Comparison of ENCODE assay signal across 8 cellular contexts in the genomic region with DNA sequence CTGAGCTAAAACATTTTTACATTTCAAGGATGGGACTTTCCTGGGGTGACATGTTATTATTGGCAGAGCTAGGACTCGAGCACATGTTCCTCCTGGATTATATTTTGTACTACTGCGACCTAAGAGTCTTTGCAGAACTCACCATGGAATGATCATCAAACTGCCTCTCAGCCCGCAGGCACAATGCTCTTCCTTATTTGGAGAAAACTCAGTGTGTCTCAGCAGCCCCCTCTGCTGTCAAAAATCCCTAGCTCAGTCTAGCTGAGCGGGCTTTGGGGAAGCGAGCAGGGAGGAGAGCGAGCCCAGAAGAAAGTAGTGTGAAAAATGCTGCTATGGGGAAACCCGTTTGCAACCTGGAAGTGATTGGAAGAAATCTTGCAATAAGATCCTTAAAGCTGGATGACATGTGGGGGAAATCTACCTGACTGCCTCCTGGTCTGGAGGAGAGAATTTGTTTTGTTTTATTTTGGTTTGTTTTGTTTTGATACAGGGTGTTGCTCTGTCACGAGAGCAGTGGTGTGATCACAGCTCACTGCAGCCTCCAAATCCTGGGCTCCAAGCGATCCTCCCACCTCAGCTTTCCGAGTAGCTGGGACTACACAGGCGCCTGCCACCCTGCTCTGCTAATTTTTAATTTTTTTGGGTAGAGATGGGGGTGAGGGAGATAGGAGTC.
A peak's percentile ranks its signal among the peaks of the same experiment; 100 is the strongest.
DNase-seq lines count a peak whose midpoint lies in the region; ATAC-seq, FAIRE-seq and TF ChIP-seq lines count a peak whose summit lies in the region.

No MANE protein-coding gene starts in this region.

- no peak overlapping the region for H3K56ac ChIP-seq in H1 (replicated peaks; ENCODE audit: insufficient read length, low read depth, low read length)
- peak overlapping the region; percentile 63 for H3K56ac ChIP-seq in mesendoderm (ENCODE audit: low read length)

- 27% methylated on average over 11 of the region's 11 CpGs; no CpG with 5 or more reads in 1 of the 2 experiments for WGBS in H1 (ENCODE audit: extremely low coverage in 1 of 2, insufficient coverage in 1 of 2, insufficient read length in 1 of 2, insufficient replicate concordance in 2 of 2, low coverage in 1 of 2, low lambda C conversion rate in 2 of 2, missing lambda C conversion rate in 1 of 2), 2 experiments
- WGBS in mesendoderm (ENCODE audit: extremely low coverage, insufficient coverage, low lambda C conversion rate), result no CpG with 5 or more reads among the region's 11 CpGs

- H3K14ac ChIP-seq in H1 (ENCODE audit: insufficient read length), result no peak overlapping the region

- no peak overlapping the region for H3K4me3 Mint-ChIP-seq in activated CD4-positive, alpha-beta memory T cell treated with anti-CD3 and anti-CD28 coated beads, Interleukin-2, amount 10 ng/mL, durations not matched to agents 7 days and 5 days

- peak overlapping the region; percentile 83 for H4K91ac ChIP-seq in H1 (replicated peaks; ENCODE audit: insufficient read length, low read length)

- H3K9me3 ChIP-seq in BLaER1 (no peaks in the 10 kb centered on the region), H1 (ENCODE audit: insufficient read depth in 2 of 2, low read depth in 1 of 2, low read length in 1 of 2) (no peaks in the 10 kb centered on the region)

- TF ChIP-seq RAD21 in H1 (IDR thresholded peaks at IDR 0.05 in 1 of 2, conservative IDR thresholded peaks at IDR 0.05 in 1 of 2; ENCODE audit: low read depth in 2 of 2, low read length in 2 of 2), result peak; percentile 70 to 75

- CTCF ChIA-PET in activated CD4-positive, alpha-beta memory T cell treated with anti-CD3 and anti-CD28 coated beads, Interleukin-2, amount 10 ng/mL, durations not matched to agents 7 days and 5 days (lab: Charles Lee), result interaction anchor here (0.7 to 7.1 kb wide), 36 partner anchors 9 to 469 kb away, joined by 3 to 87 read pairs (median 6); partner anchors contain the start of genes CLINT1 and LSM11
- CTCF ChIA-PET in H1 (lab: Charles Lee; ENCODE audit: partially characterized antibody), result interaction anchor here (0.6 to 7.7 kb wide), 37 partner anchors 8 to 870 kb away, joined by 3 to 79 read pairs (median 4); partner anchors contain the start of genes CLINT1 and LSM11

- H3K4me1 ChIP-seq in BLaER1 (no peaks in the 10 kb centered on the region), H1 (replicated peaks in 1 of 4; ENCODE audit: control insufficient read depth in 3 of 4, insufficient read depth in 4 of 4, low read length in 3 of 4) (peaks cover 0 to 4% (median 1%) of the 10 kb centered on the region in 4 experiments; a peak in 4 of 7 replicates), mesendoderm (ENCODE audit: control insufficient read depth, low read depth, low read length) (peaks cover 6% of the 10 kb centered on the region)

- H3K9me3 Mint-ChIP-seq in activated CD4-positive, alpha-beta memory T cell treated with anti-CD3 and anti-CD28 coated beads, Interleukin-2, amount 10 ng/mL, durations not matched to agents 7 days and 5 days, result no peaks in the 10 kb centered on the region

- H2AK5ac ChIP-seq in H1 (ENCODE audit: low read depth, low read length), result no peak overlapping the region
- H2AK5ac ChIP-seq in mesendoderm (ENCODE audit: low read length), result no peak overlapping the region

- peak; percentile 91 for DNase-seq in NCI-H82 (lab: John Stamatoyannopoulos, UW)
- peak; percentile 80 for DNase-seq in activated CD4-positive, alpha-beta memory T cell treated with anti-CD3 and anti-CD28 coated beads, Interleukin-2, amount 10 ng/mL, durations not matched to agents 7 days and 5 days
- DNase-seq in H1 (ENCODE audit: low read depth in 1 of 2, low spot score in 2 of 2), result peak; percentile 85 to 93
- peak; percentile 98 for DNase-seq in mesendoderm
- DNase-seq in stimulated activated CD8-positive, alpha-beta memory T cell treated with anti-CD3 and anti-CD28 coated beads, Interleukin-15, amount 100 ng/mL, for 24 hours (ENCODE audit: low read depth), result peak; percentile 38

- H3K23ac ChIP-seq in H1 (ENCODE audit: insufficient read length) (no peak overlapping the region), mesendoderm (ENCODE audit: low read length) (no peak overlapping the region)

- H3K4ac ChIP-seq in H1 (replicated peaks; ENCODE audit: insufficient read length, low read depth, low read length) (no peak overlapping the region), mesendoderm (ENCODE audit: low read depth, low read length) (peak overlapping the region; percentile 39)

- H2BK20ac ChIP-seq in H1 (ENCODE audit: low read length), result 0 out of 2 replicates have a peak overlapping the region, but pooled peaks have one; percentile 97

- peak in 1 of 2 experiments; percentile 62; a peak in 2 of 3 replicates for TF ChIP-seq POLR2A in H1 (IDR thresholded peaks at IDR 0.05; ENCODE audit: control extremely low read depth in 1 of 2, low read depth in 2 of 2, low read length in 2 of 2)

- no peaks in the 10 kb centered on the region for H3K36me3 ChIP-seq in BLaER1
- H3K36me3 ChIP-seq in H1 (ENCODE audit: control insufficient read depth in 2 of 4, insufficient read depth in 4 of 4, low read length in 3 of 4), result no peaks in the 10 kb centered on the region
- H3K36me3 ChIP-seq in mesendoderm (ENCODE audit: control insufficient read depth, insufficient read depth, low read length), result no peaks in the 10 kb centered on the region

- peaks cover 16% of the 10 kb centered on the region for H3K27me3 Mint-ChIP-seq in activated CD4-positive, alpha-beta memory T cell treated with anti-CD3 and anti-CD28 coated beads, Interleukin-2, amount 10 ng/mL, durations not matched to agents 7 days and 5 days

- no peaks in the 10 kb centered on the region for H3K27me3 ChIP-seq in BLaER1
- H3K27me3 ChIP-seq in H1 (replicated peaks in 1 of 4; ENCODE audit: control insufficient read depth in 3 of 4, extremely low read depth in 1 of 4, insufficient read depth in 3 of 4, low read length in 3 of 4), result no peaks in the 10 kb centered on the region
- no peaks in the 10 kb centered on the region for H3K27me3 ChIP-seq in mesendoderm (ENCODE audit: insufficient read depth, low read length, poor library complexity)

- peaks cover 5% of the 10 kb centered on the region for H3K4me1 Mint-ChIP-seq in activated CD4-positive, alpha-beta memory T cell treated with anti-CD3 and anti-CD28 coated beads, Interleukin-2, amount 10 ng/mL, durations not matched to agents 7 days and 5 days

- H3K27ac ChIP-seq in BLaER1 (no peak overlapping the region), H1 (ENCODE audit: low read depth, low read length) (no peak overlapping the region; the same call in 1 of the 2 replicates), mesendoderm (ENCODE audit: low read depth, low read length) (no peak overlapping the region)

- H4K20me1 ChIP-seq in BLaER1, result no peaks in the 10 kb centered on the region
- H4K20me1 ChIP-seq in H1 (replicated peaks in 1 of 2; ENCODE audit: control insufficient read depth in 1 of 2, insufficient read depth in 2 of 2, low read length in 2 of 2), result no peaks in the 10 kb centered on the region

- POLR2A ChIA-PET in activated CD4-positive, alpha-beta memory T cell treated with anti-CD3 and anti-CD28 coated beads, Interleukin-2, amount 10 ng/mL, durations not matched to agents 7 days and 5 days (lab: Charles Lee), result interaction anchor here (1.4 kb wide), 2 partner anchors 90 to 106 kb away, joined by 3 to 5 read pairs; partner anchors contain the start of gene CLINT1
- POLR2A ChIA-PET in H1 (lab: Charles Lee; ENCODE audit: partially characterized antibody), result interaction anchor here (0.8 to 3.3 kb wide), 7 partner anchors 12 to 681 kb away, joined by 3 to 18 read pairs (median 3); no protein-coding TSS in a partner anchor

- H3K4me2 ChIP-seq in BLaER1 (peak overlapping the region; percentile 29; the same call in 1 of the 2 replicates), H1 (ENCODE audit: insufficient read depth in 1 of 2, low read depth in 2 of 2, low read length in 2 of 2) (peak overlapping the region; percentile 1 to 15; a peak in 2 of 4 replicates), mesendoderm (ENCODE audit: low read length) (no peak overlapping the region)

- H3K79me2 ChIP-seq in H1 (ENCODE audit: control insufficient read depth in 1 of 2, insufficient read depth in 2 of 2, low read length in 2 of 2), result no peaks in the 10 kb centered on the region
- no peaks in the 10 kb centered on the region for H3K79me2 ChIP-seq in mesendoderm (ENCODE audit: control insufficient read depth, insufficient read depth, low read length)

- H3K4me3 ChIP-seq in BLaER1 (no peak overlapping the region), H1 (ENCODE audit: extremely low read depth in 1 of 4, insufficient read depth in 2 of 4, low read depth in 3 of 4, low read length in 4 of 4) (no peak overlapping the region), mesendoderm (ENCODE audit: low read length) (no peak overlapping the region)

- no peak overlapping the region for H3K27ac Mint-ChIP-seq in activated CD4-positive, alpha-beta memory T cell treated with anti-CD3 and anti-CD28 coated beads, Interleukin-2, amount 10 ng/mL, durations not matched to agents 7 days and 5 days

- H2BK12ac ChIP-seq in H1 (ENCODE audit: low read depth, low read length), result peak overlapping the region; percentile 18; the same call in 1 of the 2 replicates

- no peak overlapping the region for H4K8ac ChIP-seq in H1 (ENCODE audit: extremely low read depth, insufficient read depth, low read length)
- H4K8ac ChIP-seq in mesendoderm (ENCODE audit: low read depth, low read length), result no peak overlapping the region

- TF ChIP-seq EP300 in H1 (IDR thresholded peaks at IDR 0.05; ENCODE audit: borderline replicate concordance in 1 of 2, low read depth in 2 of 2, low read length in 2 of 2), result peak in 1 of 2 experiments; percentile 90; a peak in 1 of 3 replicates

- peak overlapping the region; percentile 84 for H2BK120ac ChIP-seq in H1 (replicated peaks; ENCODE audit: low read depth, low read length)
- H2BK120ac ChIP-seq in mesendoderm (ENCODE audit: low read depth, low read length), result peak overlapping the region; percentile 78

- H3K79me1 ChIP-seq in H1 (ENCODE audit: low read depth, low read length), result no peaks in the 10 kb centered on the region
- no peaks in the 10 kb centered on the region for H3K79me1 ChIP-seq in mesendoderm (ENCODE audit: low read length)

- peak; percentile 73 to 92 (median 78) for TF ChIP-seq CTCF in H1 (IDR thresholded peaks at IDR 0.05; ENCODE audit: control extremely low read depth in 1 of 3, insufficient read depth in 1 of 3, low read depth in 1 of 3, low read length in 3 of 3)

- H2AFZ ChIP-seq in H1 (ENCODE audit: low read length), result peak overlapping the region; percentile 59

- no peak overlapping the region for H2BK15ac ChIP-seq in H1 (ENCODE audit: low read length)
- H2BK15ac ChIP-seq in mesendoderm (replicated peaks; ENCODE audit: low read depth), result peak overlapping the region; percentile 66

- ATAC-seq in GM19351 (IDR thresholded peaks at IDR 0.05; ENCODE audit: unreplicated experiment) (peak; percentile 96), HG03571 (IDR thresholded peaks at IDR 0.05; ENCODE audit: unreplicated experiment) (peak; percentile 89)

- H3K18ac ChIP-seq in H1 (ENCODE audit: extremely low read depth, low read length) (0 out of 2 replicates have a peak overlapping the region, but pooled peaks have one; percentile 52), mesendoderm (ENCODE audit: low read length) (peak overlapping the region; percentile 56)

- no peaks in the 10 kb centered on the region for H3K23me2 ChIP-seq in H1 (ENCODE audit: low read depth, low read length)

- H3K9ac ChIP-seq in BLaER1 (no peak overlapping the region), H1 (replicated peaks in 1 of 4; ENCODE audit: extremely low read depth in 1 of 4, low read depth in 3 of 4, low read length in 3 of 4) (0 out of 7 replicates have a peak overlapping the region, but pooled peaks of 1 of the 4 experiments have one; percentile 37), mesendoderm (ENCODE audit: low read length) (peak overlapping the region; percentile 11)

- H4K5ac ChIP-seq in H1 (ENCODE audit: insufficient read length, low read depth, low read length), result peak overlapping the region; percentile 8
- no peak overlapping the region for H4K5ac ChIP-seq in mesendoderm (ENCODE audit: low read length)

- H3K36me3 Mint-ChIP-seq in activated CD4-positive, alpha-beta memory T cell treated with anti-CD3 and anti-CD28 coated beads, Interleukin-2, amount 10 ng/mL, durations not matched to agents 7 days and 5 days (ENCODE audit: low read depth), result no peaks in the 10 kb centered on the region

- peak; percentile 62 for FAIRE-seq in H1 (lab: Jason Lieb, UNC)

- H2BK5ac ChIP-seq in H1 (ENCODE audit: low read depth, low read length) (peak overlapping the region; percentile 19; the same call in 1 of the 2 replicates), mesendoderm (ENCODE audit: low read length) (no peak overlapping the region)

Comparison
In these comparisons a context has a peak if more than half of its experiments do, and no peak if none do; other contexts are left out.
1. DNase-seq: peak in every context shown above with its lines; median percentile 98 in mesendoderm; 91 in NCI-H82; 89 in H1; 80 in activated CD4-positive, alpha-beta memory T cell treated with anti-CD3 and anti-CD28 coated beads, Interleukin-2, amount 10 ng/mL, durations not matched to agents 7 days and 5 days; 38 in stimulated activated CD8-positive, alpha-beta memory T cell treated with anti-CD3 and anti-CD28 coated beads, Interleukin-15, amount 100 ng/mL, for 24 hours.